2 cellular contexts compared by ENCODE assay signal in genomic region chr9:129637102-129637501, GRCh38.
TF ChIP-seq lines count a peak whose summit lies in the region.

No MANE protein-coding gene starts in this region.

TF ChIP-seq in A549, 52 proteins besides CTCF, POLR2A, EP300 and RAD21:
- TF ChIP-seq, protein P1, sequence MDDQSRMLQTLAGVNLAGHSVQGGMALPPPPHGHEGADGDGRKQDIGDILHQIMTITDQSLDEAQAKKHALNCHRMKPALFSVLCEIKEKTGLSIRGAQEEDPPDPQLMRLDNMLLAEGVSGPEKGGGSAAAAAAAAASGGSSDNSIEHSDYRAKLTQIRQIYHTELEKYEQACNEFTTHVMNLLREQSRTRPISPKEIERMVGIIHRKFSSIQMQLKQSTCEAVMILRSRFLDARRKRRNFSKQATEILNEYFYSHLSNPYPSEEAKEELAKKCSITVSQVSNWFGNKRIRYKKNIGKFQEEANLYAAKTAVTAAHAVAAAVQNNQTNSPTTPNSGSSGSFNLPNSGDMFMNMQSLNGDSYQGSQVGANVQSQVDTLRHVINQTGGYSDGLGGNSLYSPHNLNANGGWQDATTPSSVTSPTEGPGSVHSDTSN (IDR thresholded peaks at IDR 0.05): 0 out of 2 replicates have a peak, but pooled peaks have one; percentile 17
- TF ChIP-seq CBX8 (IDR thresholded peaks at IDR 0.05) (no peak), ATOH8 (CRISPR knock-in tag; IDR thresholded peaks at IDR 0.05; ENCODE audit: low read depth) (no peak), FOSL2 (IDR thresholded peaks at IDR 0.05) (no peak), FOSL2 (CRISPR knock-in tag; IDR thresholded peaks at IDR 0.05) (no peak), PHF8 (IDR thresholded peaks at IDR 0.05; ENCODE audit: borderline replicate concordance, low read depth) (no peak)
- TF ChIP-seq, protein P2, sequence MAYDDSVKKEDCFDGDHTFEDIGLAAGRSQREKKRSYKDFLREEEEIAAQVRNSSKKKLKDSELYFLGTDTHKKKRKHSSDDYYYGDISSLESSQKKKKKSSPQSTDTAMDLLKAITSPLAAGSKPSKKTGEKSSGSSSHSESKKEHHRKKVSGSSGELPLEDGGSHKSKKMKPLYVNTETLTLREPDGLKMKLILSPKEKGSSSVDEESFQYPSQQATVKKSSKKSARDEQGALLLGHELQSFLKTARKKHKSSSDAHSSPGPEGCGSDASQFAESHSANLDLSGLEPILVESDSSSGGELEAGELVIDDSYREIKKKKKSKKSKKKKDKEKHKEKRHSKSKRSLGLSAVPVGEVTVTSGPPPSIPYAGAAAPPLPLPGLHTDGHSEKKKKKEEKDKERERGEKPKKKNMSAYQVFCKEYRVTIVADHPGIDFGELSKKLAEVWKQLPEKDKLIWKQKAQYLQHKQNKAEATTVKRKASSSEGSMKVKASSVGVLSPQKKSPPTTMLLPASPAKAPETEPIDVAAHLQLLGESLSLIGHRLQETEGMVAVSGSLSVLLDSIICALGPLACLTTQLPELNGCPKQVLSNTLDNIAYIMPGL (CRISPR knock-in tag; IDR thresholded peaks at IDR 0.05; ENCODE audit: borderline replicate concordance): no peak

TF ChIP-seq in GM12878, 131 proteins besides CTCF, POLR2A, EP300 and RAD21:
- TF ChIP-seq MEF2B (IDR thresholded peaks at IDR 0.05; ENCODE audit: partially characterized antibody, poor library complexity, severe bottlenecking) (no peak), MYC (IDR thresholded peaks at IDR 0.05; ENCODE audit: insufficient read depth, insufficient read length, insufficient replicate concordance, low read length, severe bottlenecking) (no peak), POLR2AphosphoS5 (IDR thresholded peaks at IDR 0.05; ENCODE audit: low read length) (peak; percentile 34; the same call in 1 of the 2 replicates)
TF ChIP-seq in GM12878: peak in this region for 1.
